ENCODE assay signal across 8 cellular contexts in the genomic region with DNA sequence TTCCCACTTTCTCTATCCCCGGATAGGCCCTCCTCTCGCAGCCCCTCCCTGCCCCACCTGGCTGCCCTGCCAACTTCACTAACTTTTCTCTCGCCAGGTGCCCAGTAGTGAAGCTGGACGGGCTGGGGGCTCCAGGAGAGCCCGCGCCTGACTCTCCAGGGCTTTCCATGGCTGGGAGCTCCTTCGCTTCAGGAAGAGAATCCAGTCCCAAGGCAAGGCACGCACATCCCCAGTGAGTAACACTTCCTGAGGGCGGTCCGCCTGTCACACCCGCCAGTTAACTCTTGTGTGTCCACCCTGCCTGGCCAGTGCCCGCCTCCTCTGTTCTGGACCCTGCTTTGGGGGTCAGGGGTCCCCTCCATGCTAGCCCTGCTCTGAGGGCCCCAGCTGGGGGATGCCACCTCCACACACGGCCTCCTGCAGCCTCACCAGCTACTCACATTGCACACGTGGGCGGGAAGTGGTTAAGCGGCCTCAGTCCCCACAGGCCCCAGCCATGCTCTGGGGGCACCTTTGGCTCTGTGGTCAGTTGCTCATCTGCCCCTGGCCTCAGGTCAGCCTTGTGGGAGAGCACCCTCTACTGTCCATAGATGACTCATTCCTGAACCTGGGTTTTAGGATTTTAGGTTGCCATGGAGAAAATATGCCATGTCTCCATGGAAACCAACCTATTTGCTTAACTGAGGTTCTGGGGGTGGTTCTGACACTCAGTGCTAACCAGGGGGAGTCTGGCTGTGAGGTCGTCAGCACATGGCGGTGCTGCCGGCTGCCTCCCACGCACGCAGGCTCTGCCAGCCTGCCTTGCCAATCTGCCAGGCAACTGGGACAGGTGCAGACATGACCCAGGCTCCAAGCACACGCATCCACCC. TPM values are rescaled to one million over a fixed set of nuclear protein-coding genes. Genes with fewer than 3 reads are reported as not detected.
DNase-seq lines count a peak whose midpoint lies in the region; ATAC-seq, FAIRE-seq and TF ChIP-seq lines count a peak whose summit lies in the region.

A gene with protein sequence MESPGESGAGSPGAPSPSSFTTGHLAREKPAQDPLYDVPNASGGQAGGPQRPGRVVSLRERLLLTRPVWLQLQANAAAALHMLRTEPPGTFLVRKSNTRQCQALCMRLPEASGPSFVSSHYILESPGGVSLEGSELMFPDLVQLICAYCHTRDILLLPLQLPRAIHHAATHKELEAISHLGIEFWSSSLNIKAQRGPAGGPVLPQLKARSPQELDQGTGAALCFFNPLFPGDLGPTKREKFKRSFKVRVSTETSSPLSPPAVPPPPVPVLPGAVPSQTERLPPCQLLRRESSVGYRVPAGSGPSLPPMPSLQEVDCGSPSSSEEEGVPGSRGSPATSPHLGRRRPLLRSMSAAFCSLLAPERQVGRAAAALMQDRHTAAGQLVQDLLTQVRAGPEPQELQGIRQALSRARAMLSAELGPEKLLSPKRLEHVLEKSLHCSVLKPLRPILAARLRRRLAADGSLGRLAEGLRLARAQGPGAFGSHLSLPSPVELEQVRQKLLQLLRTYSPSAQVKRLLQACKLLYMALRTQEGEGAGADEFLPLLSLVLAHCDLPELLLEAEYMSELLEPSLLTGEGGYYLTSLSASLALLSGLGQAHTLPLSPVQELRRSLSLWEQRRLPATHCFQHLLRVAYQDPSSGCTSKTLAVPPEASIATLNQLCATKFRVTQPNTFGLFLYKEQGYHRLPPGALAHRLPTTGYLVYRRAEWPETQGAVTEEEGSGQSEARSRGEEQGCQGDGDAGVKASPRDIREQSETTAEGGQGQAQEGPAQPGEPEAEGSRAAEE (minus strand): TSS at position 201 of the 869 bp plus-strand sequence. CDS start 32 bp downstream, at position 169.

- 26 to 43% methylated on average over 16 to 22 of the region's 22 CpGs for WGBS in endodermal cell (ENCODE audit: insufficient coverage in 1 of 2, insufficient read length in 1 of 2), 2 experiments

- H3K27me3 ChIP-seq in endodermal cell (ENCODE audit: control insufficient read depth, insufficient read depth, low read length, poor library complexity, severe bottlenecking), result no peaks in the 10 kb centered on the region

- no peaks in the 10 kb centered on the region for H3K9me3 ChIP-seq in endodermal cell (ENCODE audit: control insufficient read depth, low read length)

- peak within 1 kb of the TSS; percentile 50 for H3K27ac ChIP-seq in endodermal cell (ENCODE audit: low read depth, low read length)

- H3K4me3 Mint-ChIP-seq in endodermal cell, result peak within 1 kb of the TSS; percentile 63

- peak; percentile 69 for TF ChIP-seq POLR2A in H54 (IDR thresholded peaks at IDR 0.05; ENCODE audit: low read depth, low read length)

- TF ChIP-seq CTCF in GM10266 (IDR thresholded peaks at IDR 0.05; ENCODE audit: control insufficient read depth, insufficient read depth, low read depth, missing control alignments) (peak; percentile 59), endodermal cell (conservative IDR thresholded peaks at IDR 0.05) (peak; percentile 66)

- H3K27ac Mint-ChIP-seq in endodermal cell, result peak within 1 kb of the TSS; percentile 13

- peak; percentile 53 for FAIRE-seq in H54 (lab: Jason Lieb, UNC)

- H3K4me1 ChIP-seq in endodermal cell (ENCODE audit: control insufficient read depth, insufficient read depth, low read length), result peaks cover 13% of the 10 kb centered on the region

- H3K9ac ChIP-seq in endodermal cell (ENCODE audit: extremely low read depth, low read length, poor library complexity, severe bottlenecking), result no peak within 1 kb of the TSS

- no peaks in the 10 kb centered on the region for H3K9me3 Mint-ChIP-seq in endodermal cell

- H3K27me3 Mint-ChIP-seq in endodermal cell (ENCODE audit: insufficient read depth), result peaks cover 6% of the 10 kb centered on the region

- peak within 1 kb of the TSS; percentile 56 for H3K4me3 ChIP-seq in endodermal cell (ENCODE audit: low read length)

- DNase-seq in GM10266 (ENCODE audit: extremely low spot score) (peak; percentile 87), H54 (ENCODE audit: insufficient read length, low spot score) (peak; percentile 98), NCI-H1105 (lab: John Stamatoyannopoulos, UW) (peak; percentile 62), endodermal cell (peak; percentile 86), lung microvascular endothelial cell (ENCODE audit: low read depth in 2 of 2) (peak; percentile 92 to 97)
- DNase-seq in stimulated activated CD8-positive, alpha-beta memory T cell treated with anti-CD3 and anti-CD28 coated beads, Interleukin-4, amount 100 ng/mL, for 24 hours (ENCODE audit: low read depth), result peak; percentile 55

- ATAC-seq in activated CD4-positive, CD25-positive, alpha-beta regulatory T cell treated with anti-CD3 and anti-CD28 coated beads, Interleukin-2, amount 50 U/mL, for 24 hours, result peak; percentile 83
- no peak for ATAC-seq in HG02884 (IDR thresholded peaks at IDR 0.05; ENCODE audit: unreplicated experiment)

- H3K4me1 Mint-ChIP-seq in endodermal cell, result peaks cover 8% of the 10 kb centered on the region

- peaks cover 20% of the 10 kb centered on the region for H3K36me3 Mint-ChIP-seq in endodermal cell (ENCODE audit: low read depth)

- H3K36me3 ChIP-seq in endodermal cell (ENCODE audit: control insufficient read depth, insufficient read depth, low read length), result peaks cover 26% of the 10 kb centered on the region

RNA-seq across cellular contexts. Expression of the gene that starts here (rescaled TPM):
- 1 to 10 TPM; 2.2 to 2.6 TPM for total RNA-seq in endodermal cell
- 3.6 TPM for polyA plus RNA-seq in endodermal cell (2013, experiment 1 of 2)
- polyA plus RNA-seq in endodermal cell (2013, experiment 2 of 2), result 4.0 TPM
- total RNA-seq in lung microvascular endothelial cell, result 2.8 and 3.5 TPM in 2 replicates
